In genomic region chr3:42660131-42660715, GRCh38 we compare ENCODE assay signal across 15 cellular contexts. TPM values are rescaled to one million over a fixed set of nuclear protein-coding genes. Genes with fewer than 3 reads are reported as not detected.
A peak's percentile ranks its signal among the peaks of the same experiment; 100 is the strongest.
DNase-seq lines count a peak whose midpoint lies in the region; TF ChIP-seq lines count a peak whose summit lies in the region.
"Had no signal": no experiment of that assay in that cellular context is flagged by ENCODE, and none has a peak within 500 bp of the region (broad histone marks: within the 10 kb centered on the region; RNA-seq: fewer than 3 reads in every experiment).

No MANE protein-coding gene starts in this region.

- H3K36me3 Mint-ChIP-seq in HFFc6 (ENCODE audit: low read depth): peaks cover 14% of the 10 kb centered on the region; the same call in 1 of the 2 replicates
- peaks cover 13% of the 10 kb centered on the region for H3K36me3 Mint-ChIP-seq in endothelial cell (ENCODE audit: low read depth, unreplicated experiment)
- H3K36me3 Mint-ChIP-seq in CD8-positive, alpha-beta memory T cell: no peaks in the 10 kb centered on the region

- peak overlapping the region; percentile 76 for H3K27ac ChIP-seq in neutrophil
- no peak overlapping the region for H3K27ac ChIP-seq in CD8-positive, alpha-beta memory T cell (ENCODE audit: low read depth, low read length)

- H3K4me3 ChIP-seq in neutrophil (ENCODE audit: low read depth in 1 of 2, low read length in 1 of 2): no peak overlapping the region
- H3K4me3 ChIP-seq in CD8-positive, alpha-beta memory T cell (ENCODE audit: low read length): no peak overlapping the region
- H3K4me3 ChIP-seq: spleen had no signal

- no peaks in the 10 kb centered on the region for H3K27me3 ChIP-seq in neutrophil
- no peaks in the 10 kb centered on the region for H3K27me3 ChIP-seq in CD8-positive, alpha-beta memory T cell (ENCODE audit: insufficient read depth, low read length, poor library complexity, severe bottlenecking)
- H3K27me3 ChIP-seq: spleen had no signal

- TF ChIP-seq CTCF in HFFc6 (IDR thresholded peaks at IDR 0.05): no peak
- TF ChIP-seq CTCF in endothelial cell (IDR thresholded peaks at IDR 0.05; ENCODE audit: unreplicated experiment): no peak
- TF ChIP-seq CTCF in neutrophil (IDR thresholded peaks at IDR 0.05): no peak

- H3K9me3 Mint-ChIP-seq in HFFc6: no peaks in the 10 kb centered on the region
- no peaks in the 10 kb centered on the region for H3K9me3 Mint-ChIP-seq in endothelial cell (ENCODE audit: unreplicated experiment)
- H3K9me3 Mint-ChIP-seq in CD8-positive, alpha-beta memory T cell: no peaks in the 10 kb centered on the region

- no peaks in the 10 kb centered on the region for H3K9me3 ChIP-seq in neutrophil
- no peaks in the 10 kb centered on the region for H3K9me3 ChIP-seq in CD8-positive, alpha-beta memory T cell (ENCODE audit: low read length)
- H3K9me3 ChIP-seq: spleen had no signal

- POLR2A ChIA-PET in CD8-positive, alpha-beta memory T cell (lab: Charles Lee): no interaction called here

- H3K27me3 Mint-ChIP-seq in HFFc6 (ENCODE audit: insufficient read depth) (peaks cover 2% of the 10 kb centered on the region), endothelial cell (ENCODE audit: unreplicated experiment) (peaks cover 28% of the 10 kb centered on the region)
- H3K27me3 Mint-ChIP-seq in CD8-positive, alpha-beta memory T cell: peaks cover 0 to 1% of the 10 kb centered on the region in 2 donors

- H3K27ac Mint-ChIP-seq in HFFc6: peak overlapping the region; percentile 35; the same call in 1 of the 2 replicates
- H3K27ac Mint-ChIP-seq in endothelial cell (ENCODE audit: unreplicated experiment): no peak overlapping the region
- peak overlapping the region in 3 of 8 donors; percentile 4 to 48 (median 25) for H3K27ac Mint-ChIP-seq in CD8-positive, alpha-beta memory T cell

- CTCF ChIA-PET in CD8-positive, alpha-beta memory T cell (lab: Charles Lee): no interaction called here

- H3K4me1 Mint-ChIP-seq in HFFc6 (ENCODE audit: low read depth): peaks cover 27% of the 10 kb centered on the region
- H3K4me1 Mint-ChIP-seq in endothelial cell (ENCODE audit: unreplicated experiment): peaks cover 18% of the 10 kb centered on the region
- H3K4me1 Mint-ChIP-seq in CD8-positive, alpha-beta memory T cell: peaks cover 0 to 4% (median 0%) of the 10 kb centered on the region in 3 donors

- H3K4me3 Mint-ChIP-seq in HFFc6: no peak overlapping the region
- peak overlapping the region; percentile 58 for H3K4me3 Mint-ChIP-seq in endothelial cell (ENCODE audit: unreplicated experiment)
- no peak overlapping the region for H3K4me3 Mint-ChIP-seq in CD8-positive, alpha-beta memory T cell

- H3K4me1 ChIP-seq in neutrophil (ENCODE audit: control insufficient read depth in 1 of 2, insufficient read depth in 1 of 2, low read depth in 1 of 2, low read length in 1 of 2): peaks cover 14 to 21% of the 10 kb centered on the region in 2 experiments
- no peaks in the 10 kb centered on the region for H3K4me1 ChIP-seq in CD8-positive, alpha-beta memory T cell (ENCODE audit: insufficient read depth, low read length)

- H3K36me3 ChIP-seq in neutrophil: peaks cover 3% of the 10 kb centered on the region
- H3K36me3 ChIP-seq in CD8-positive, alpha-beta memory T cell (ENCODE audit: insufficient read depth, low read length): no peaks in the 10 kb centered on the region

- DNase-seq in AG20443 (ENCODE audit: low spot score) (peak; percentile 9), HFFc6 (no peak), endothelial cell (ENCODE audit: low spot score) (no peak), H4 (ENCODE audit: low spot score) (no peak), NCI-H774 (lab: John Stamatoyannopoulos, UW) (no peak), NCI-H526 treated with DMSO at 0.1 percent for 48 hours (lab: John Stamatoyannopoulos, UW) (no peak)
- no peak for DNase-seq in CD8-positive, alpha-beta memory T cell
- DNase-seq: activated CD4-positive, CD25-positive, alpha-beta regulatory T cell treated with anti-CD3 and anti-CD28 coated beads, Interleukin-2, amount 50 U/mL, for 72 hours; DND-41; NCI-H345; occipital lobe; spleen had no signal

RNA-seq across cellular contexts. Expression of gene ZBTB47, which starts 6.7 kb away (rescaled TPM):
- 10 to 100 TPM; 26.3 to 35.7 (median 29.3) TPM for total RNA-seq in HFFc6 (2021; fragmentation: NEBNext Ultra II Directional; extraction: Animal tissue kit (Norgen Biotek cat#: 25700))
- total RNA-seq in endothelial cell (ENCODE audit: unreplicated experiment): 20.5 TPM
- 1.9 and 3.8 TPM in 2 replicates for total RNA-seq in H4 (2014; rRNA removed; shearing (Covaris generic))
- total RNA-seq in CD8-positive, alpha-beta memory T cell: under 1 TPM; 0.48 to 0.60 TPM
- not detected for polyA plus RNA-seq in CD8-positive, alpha-beta memory T cell

RNA-seq across cellular contexts. Expression of gene KLHL40, which starts 25.1 kb away (rescaled TPM):
- total RNA-seq in HFFc6 (2021; fragmentation: NEBNext Ultra II Directional; extraction: Animal tissue kit (Norgen Biotek cat#: 25700)): not detected
- not detected for total RNA-seq in endothelial cell (ENCODE audit: unreplicated experiment)
- not detected in 2 replicates for total RNA-seq in H4 (2014; rRNA removed; shearing (Covaris generic))
- total RNA-seq in CD8-positive, alpha-beta memory T cell: not detected
- not detected for polyA plus RNA-seq in CD8-positive, alpha-beta memory T cell
- total RNA-seq: fibroblast of lung; occipital lobe; spleen; T-helper 1 cell treated with Interleukin-12 subunit alpha and Interleukin-12 subunit beta and Interleukin-4 antibody, amounts not matched to agents 30 ng/mL and 1 ng/mL, for 36 hours had no signal
- polyA plus RNA-seq: fibroblast of lung had no signal

RNA-seq across cellular contexts. Expression of gene HHATL, which starts 42.4 kb away (rescaled TPM):
- not detected for total RNA-seq in HFFc6 (2021; fragmentation: NEBNext Ultra II Directional; extraction: Animal tissue kit (Norgen Biotek cat#: 25700))
- total RNA-seq in endothelial cell (ENCODE audit: unreplicated experiment): not detected
- not detected in 2 replicates for total RNA-seq in H4 (2014; rRNA removed; shearing (Covaris generic))
- not detected for total RNA-seq in CD8-positive, alpha-beta memory T cell
- polyA plus RNA-seq in CD8-positive, alpha-beta memory T cell: not detected
- total RNA-seq: fibroblast of lung; occipital lobe; spleen; T-helper 1 cell treated with Interleukin-12 subunit alpha and Interleukin-12 subunit beta and Interleukin-4 antibody, amounts not matched to agents 30 ng/mL and 1 ng/mL, for 36 hours had no signal
- polyA plus RNA-seq: fibroblast of lung had no signal

RNA-seq across cellular contexts. Expression of gene NKTR, which starts 59.7 kb away (rescaled TPM):
- total RNA-seq in HFFc6 (2021; fragmentation: NEBNext Ultra II Directional; extraction: Animal tissue kit (Norgen Biotek cat#: 25700)): 10 to 100 TPM; 27.8 to 32.7 (median 30.9) TPM
- 118 TPM for total RNA-seq in endothelial cell (ENCODE audit: unreplicated experiment)
- total RNA-seq in H4 (2014; rRNA removed; shearing (Covaris generic)): 3.8 and 6.2 TPM in 2 replicates
- 10 to 100 TPM; 54.1 to 58.2 TPM for total RNA-seq in CD8-positive, alpha-beta memory T cell
- 15.8 TPM for polyA plus RNA-seq in CD8-positive, alpha-beta memory T cell
